In the genomic region with DNA sequence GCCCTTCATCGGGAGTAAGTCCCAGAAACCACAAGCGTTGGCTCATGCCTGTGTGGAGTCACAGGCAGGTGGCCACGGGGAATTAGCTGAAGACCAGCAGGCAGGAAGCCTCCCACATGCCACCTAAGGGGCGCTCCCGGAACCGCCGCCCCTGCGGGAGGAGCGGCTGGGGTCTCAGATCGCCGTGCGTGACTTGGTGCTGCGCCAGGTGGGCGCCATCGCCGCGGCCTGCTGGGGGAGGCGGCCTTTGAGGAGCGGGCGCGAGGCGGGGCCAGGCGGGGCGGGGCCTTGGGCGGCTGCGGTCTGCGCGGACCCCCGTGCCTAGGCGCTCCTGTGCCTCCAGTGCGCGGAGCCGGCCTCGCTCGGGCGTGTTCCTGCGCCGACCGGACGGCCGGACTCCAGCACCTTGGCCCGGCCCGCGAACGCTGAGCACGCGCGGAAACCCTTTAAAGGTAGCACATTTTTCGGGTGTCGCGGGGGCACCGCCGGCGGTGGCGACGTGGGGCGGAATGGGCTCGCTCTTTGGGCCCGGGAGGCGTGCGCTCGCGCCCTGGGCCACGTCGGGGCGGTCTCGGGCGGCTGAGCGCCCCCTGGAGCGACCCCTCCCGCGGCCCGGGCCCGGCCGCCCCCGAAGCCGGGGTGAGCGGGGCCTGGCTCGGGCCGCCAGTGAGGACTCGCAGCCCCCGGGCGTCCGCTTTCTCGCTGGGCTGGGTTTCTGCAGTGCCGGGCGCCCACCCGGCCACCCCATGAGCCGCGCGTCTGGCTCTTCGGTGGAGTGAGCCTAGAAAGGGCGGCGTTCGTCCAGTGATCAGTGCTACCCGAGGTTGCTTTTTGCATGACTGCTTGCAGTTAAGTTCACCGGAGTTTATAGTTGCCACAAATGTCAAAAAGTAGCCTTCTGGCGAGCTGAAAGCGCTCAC, we compare ENCODE assay signal across 10 cellular contexts. TPM values are rescaled to one million over a fixed set of nuclear protein-coding genes. Genes with fewer than 3 reads are reported as not detected.
A peak's percentile ranks its signal among the peaks of the same experiment; 100 is the strongest.
DNase-seq lines count a peak whose midpoint lies in the region; ATAC-seq and TF ChIP-seq lines count a peak whose summit lies in the region.
"Had no signal": no experiment of that assay in that cellular context is flagged by ENCODE, and none has a peak within 500 bp of the region (broad histone marks: within the 10 kb centered on the region; RNA-seq: fewer than 3 reads in every experiment).

No MANE protein-coding gene starts in this region.

- H3K36me3 Mint-ChIP-seq in activated T-helper 17 cell treated with anti-CD3 and anti-CD28 coated beads, Interleukin-2, amount 50 U/mL, for 72 hours (ENCODE audit: low read depth), result no peaks in the 10 kb centered on the region
- H3K36me3 Mint-ChIP-seq in activated CD4-positive, alpha-beta memory T cell treated with anti-CD3 and anti-CD28 coated beads, Interleukin-2, amount 10 ng/mL, durations not matched to agents 7 days and 5 days (ENCODE audit: low read depth), result no peaks in the 10 kb centered on the region
- H3K36me3 Mint-ChIP-seq in naive thymus-derived CD8-positive, alpha-beta T cell, result peaks cover 0 to 5% (median 0%) of the 10 kb centered on the region in 3 donors

- TF ChIP-seq CTCF in stomach (IDR thresholded peaks at IDR 0.05), result no peak

- H3K27me3 Mint-ChIP-seq in activated T-helper 17 cell treated with anti-CD3 and anti-CD28 coated beads, Interleukin-2, amount 50 U/mL, for 72 hours, result peaks cover 45% of the 10 kb centered on the region
- H3K27me3 Mint-ChIP-seq in activated CD4-positive, alpha-beta memory T cell treated with anti-CD3 and anti-CD28 coated beads, Interleukin-2, amount 10 ng/mL, durations not matched to agents 7 days and 5 days, result peaks cover 56% of the 10 kb centered on the region
- H3K27me3 Mint-ChIP-seq in naive thymus-derived CD8-positive, alpha-beta T cell, result peaks cover 32 to 63% (median 39%) of the 10 kb centered on the region in 5 donors

- H3K4me1 Mint-ChIP-seq in activated T-helper 17 cell treated with anti-CD3 and anti-CD28 coated beads, Interleukin-2, amount 50 U/mL, for 72 hours, result no peaks in the 10 kb centered on the region
- H3K4me1 Mint-ChIP-seq in activated CD4-positive, alpha-beta memory T cell treated with anti-CD3 and anti-CD28 coated beads, Interleukin-2, amount 10 ng/mL, durations not matched to agents 7 days and 5 days, result no peaks in the 10 kb centered on the region
- peaks cover 0 to 6% (median 0%) of the 10 kb centered on the region in 4 donors for H3K4me1 Mint-ChIP-seq in naive thymus-derived CD8-positive, alpha-beta T cell

- TF ChIP-seq POLR2A in stomach (IDR thresholded peaks at IDR 0.05), result no peak

- H3K4me3 Mint-ChIP-seq in activated T-helper 17 cell treated with anti-CD3 and anti-CD28 coated beads, Interleukin-2, amount 50 U/mL, for 72 hours, result peak overlapping the region; percentile 26
- no peak overlapping the region for H3K4me3 Mint-ChIP-seq in activated CD4-positive, alpha-beta memory T cell treated with anti-CD3 and anti-CD28 coated beads, Interleukin-2, amount 10 ng/mL, durations not matched to agents 7 days and 5 days
- peak overlapping the region in 5 of 10 donors; percentile 13 to 60 (median 39) for H3K4me3 Mint-ChIP-seq in naive thymus-derived CD8-positive, alpha-beta T cell
- H3K4me3 Mint-ChIP-seq: activated T-cell treated with anti-CD3 and anti-CD28 coated beads, Interleukin-2, amount 50 U/mL, for 24 hours had no signal

- DNase-seq in NCI-H2081 (lab: John Stamatoyannopoulos, UW), result peak; percentile 27 to 30
- no peak for DNase-seq in NCI-H2081 treated with DMSO at 0.1 percent for 48 hours (lab: John Stamatoyannopoulos, UW)
- no peak for DNase-seq in stomach
- no peak for DNase-seq in activated CD4-positive, alpha-beta memory T cell treated with anti-CD3 and anti-CD28 coated beads, Interleukin-2, amount 10 ng/mL, durations not matched to agents 7 days and 5 days
- DNase-seq in naive thymus-derived CD8-positive, alpha-beta T cell, result no peak
- DNase-seq: activated T-cell treated with anti-CD3 and anti-CD28 coated beads, Interleukin-2, amount 50 U/mL, for 24 hours; PC-9 had no signal

- peaks cover 77% of the 10 kb centered on the region for H3K27me3 ChIP-seq in iPS-20b (ENCODE audit: insufficient read depth, low read length)
- peaks cover 0 to 67% (median 26%) of the 10 kb centered on the region in 3 donors for H3K27me3 ChIP-seq in stomach

- H3K4me1 ChIP-seq in iPS-20b (ENCODE audit: insufficient read depth, low read length) (no peaks in the 10 kb centered on the region), stomach (peaks cover 10 to 13% (median 12%) of the 10 kb centered on the region in 4 donors)

- no peaks in the 10 kb centered on the region for H3K9me3 ChIP-seq in iPS-20b (ENCODE audit: insufficient read depth, low read depth, low read length)
- peaks cover 0 to 7% (median 3%) of the 10 kb centered on the region in 4 donors for H3K9me3 ChIP-seq in stomach

- POLR2A ChIA-PET in activated CD4-positive, alpha-beta memory T cell treated with anti-CD3 and anti-CD28 coated beads, Interleukin-2, amount 10 ng/mL, durations not matched to agents 7 days and 5 days (lab: Charles Lee), result no interaction called here
- POLR2A ChIA-PET in naive thymus-derived CD8-positive, alpha-beta T cell (lab: Charles Lee), result no interaction called here

- H3K27ac Mint-ChIP-seq in activated T-helper 17 cell treated with anti-CD3 and anti-CD28 coated beads, Interleukin-2, amount 50 U/mL, for 72 hours, result no peak overlapping the region
- no peak overlapping the region for H3K27ac Mint-ChIP-seq in activated CD4-positive, alpha-beta memory T cell treated with anti-CD3 and anti-CD28 coated beads, Interleukin-2, amount 10 ng/mL, durations not matched to agents 7 days and 5 days
- H3K27ac Mint-ChIP-seq in naive thymus-derived CD8-positive, alpha-beta T cell, result no peak overlapping the region
- H3K27ac Mint-ChIP-seq: activated T-cell treated with anti-CD3 and anti-CD28 coated beads, Interleukin-2, amount 50 U/mL, for 24 hours had no signal

- intact Hi-C loops in stomach (cut with DNase I; ENCODE audit: low total_unique reads), result no loop called here

- H3K27ac ChIP-seq in iPS-20b (ENCODE audit: low read length), result no peak overlapping the region
- no peak overlapping the region for H3K27ac ChIP-seq in stomach
- H3K27ac ChIP-seq: PC-9 had no signal

- ATAC-seq in activated T-helper 17 cell treated with anti-CD3 and anti-CD28 coated beads, Interleukin-2, amount 50 U/mL, for 72 hours (replicated peaks), result no peak
- ATAC-seq in naive thymus-derived CD8-positive, alpha-beta T cell, result no peak
- ATAC-seq in GM21381 (IDR thresholded peaks at IDR 0.05; ENCODE audit: unreplicated experiment), result no peak

- H3K36me3 ChIP-seq in iPS-20b (ENCODE audit: insufficient read depth, low read depth, low read length) (no peaks in the 10 kb centered on the region), stomach (no peaks in the 10 kb centered on the region)

- TF ChIP-seq EP300 in stomach (IDR thresholded peaks at IDR 0.05), result no peak

- H3K9me3 Mint-ChIP-seq in activated T-helper 17 cell treated with anti-CD3 and anti-CD28 coated beads, Interleukin-2, amount 50 U/mL, for 72 hours, result peaks cover 4% of the 10 kb centered on the region
- H3K9me3 Mint-ChIP-seq in activated CD4-positive, alpha-beta memory T cell treated with anti-CD3 and anti-CD28 coated beads, Interleukin-2, amount 10 ng/mL, durations not matched to agents 7 days and 5 days, result no peaks in the 10 kb centered on the region
- peaks cover 0 to 13% (median 0%) of the 10 kb centered on the region in 9 donors for H3K9me3 Mint-ChIP-seq in naive thymus-derived CD8-positive, alpha-beta T cell
- H3K9me3 Mint-ChIP-seq: activated T-cell treated with anti-CD3 and anti-CD28 coated beads, Interleukin-2, amount 50 U/mL, for 24 hours had no signal

- 3 to 21% (median 4%) methylated on average over 12 to 99 of the region's 99 CpGs for WGBS in stomach, 5 donors

- CTCF ChIA-PET in activated CD4-positive, alpha-beta memory T cell treated with anti-CD3 and anti-CD28 coated beads, Interleukin-2, amount 10 ng/mL, durations not matched to agents 7 days and 5 days (lab: Charles Lee), result no interaction called here

- H3K4me3 ChIP-seq in iPS-20b (ENCODE audit: low read length) (peak overlapping the region; percentile 58), stomach (peak overlapping the region; percentile 32 to 50 (median 40))
- H3K4me3 ChIP-seq: PC-9 had no signal

- 0 out of 2 replicates have a peak overlapping the region, but pooled peaks have one; percentile 11 for H3K9ac ChIP-seq in iPS-20b (ENCODE audit: low read depth, low read length)

RNA-seq across cellular contexts. Expression of a gene that starts 24.5 kb away (rescaled TPM):
- not detected for total RNA-seq in activated T-helper 17 cell treated with anti-CD3 and anti-CD28 coated beads, Interleukin-2, amount 50 U/mL, for 72 hours
- total RNA-seq in stomach, result not detected
- polyA plus RNA-seq in stomach, result not detected
- not detected for total RNA-seq in activated CD4-positive, alpha-beta memory T cell treated with anti-CD3 and anti-CD28 coated beads, Interleukin-2, amount 10 ng/mL, durations not matched to agents 7 days and 5 days
- total RNA-seq in naive thymus-derived CD8-positive, alpha-beta T cell, result not detected
- polyA plus RNA-seq in naive thymus-derived CD8-positive, alpha-beta T cell, result not detected
- total RNA-seq: PC-9 had no signal

RNA-seq across cellular contexts. Expression of a gene that starts 34.6 kb away (rescaled TPM):
- 10 to 100 TPM; 10.2 to 29.3 TPM for total RNA-seq in activated T-helper 17 cell treated with anti-CD3 and anti-CD28 coated beads, Interleukin-2, amount 50 U/mL, for 72 hours
- total RNA-seq in stomach, result not detected
- not detected for polyA plus RNA-seq in stomach
- total RNA-seq in activated CD4-positive, alpha-beta memory T cell treated with anti-CD3 and anti-CD28 coated beads, Interleukin-2, amount 10 ng/mL, durations not matched to agents 7 days and 5 days, result not detected
- total RNA-seq in naive thymus-derived CD8-positive, alpha-beta T cell, result not detected
- not detected for polyA plus RNA-seq in naive thymus-derived CD8-positive, alpha-beta T cell
- total RNA-seq: PC-9 had no signal

Comparison
In these comparisons a context has a peak if more than half of its experiments do, and no peak if none do; other contexts are left out.
1. DNase-seq: peak in NCI-H2081 (2 of 2); none in NCI-H2081 treated with DMSO at 0.1 percent for 48 hours (single experiment), stomach (single experiment), activated CD4-positive, alpha-beta memory T cell treated with anti-CD3 and anti-CD28 coated beads, Interleukin-2, amount 10 ng/mL, durations not matched to agents 7 days and 5 days (single experiment) and naive thymus-derived CD8-positive, alpha-beta T cell (0 of 10).
2. RNA of a gene that starts 34.6 kb away (total RNA-seq): 10.2 to 29.3 TPM in activated T-helper 17 cell treated with anti-CD3 and anti-CD28 coated beads, Interleukin-2, amount 50 U/mL, for 72 hours; not detected in activated CD4-positive, alpha-beta memory T cell treated with anti-CD3 and anti-CD28 coated beads, Interleukin-2, amount 10 ng/mL, durations not matched to agents 7 days and 5 days, not detected in stomach and not detected in naive thymus-derived CD8-positive, alpha-beta T cell; every median in the first group is over 4 times any median in the second.